Comparison of ENCODE assay signal across 13 cellular contexts in the genomic region with DNA sequence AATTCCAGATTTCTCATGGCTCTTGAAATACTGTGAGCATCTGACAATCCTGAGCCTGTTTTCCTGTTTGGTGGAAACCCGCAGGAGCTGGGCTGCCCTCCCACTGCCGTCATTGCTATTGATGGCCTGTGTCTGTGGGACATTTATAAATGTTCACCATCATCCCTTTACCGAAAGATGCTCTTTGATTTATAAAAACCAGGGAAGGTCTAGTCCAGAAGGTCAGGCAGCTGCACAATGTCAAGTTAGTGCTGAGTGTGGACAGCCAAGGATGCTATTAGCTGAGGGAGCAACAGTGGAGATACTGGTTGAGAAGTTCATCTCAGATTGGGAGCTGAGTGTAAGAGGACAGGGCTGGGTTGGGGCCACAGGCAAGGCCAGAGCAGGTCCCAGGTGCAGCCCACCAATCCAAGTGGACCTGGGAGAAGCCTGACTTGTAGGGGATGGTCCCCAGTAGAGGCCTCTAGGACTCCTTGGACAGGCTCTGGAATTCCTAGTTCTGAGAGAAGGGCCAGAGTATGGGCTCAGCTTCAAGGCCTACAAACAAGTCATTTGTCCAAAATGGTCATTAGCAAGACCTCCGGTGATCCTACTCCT.
"Had no signal": no experiment of that assay in that cellular context is flagged by ENCODE, and none has a peak within 500 bp of the region (broad histone marks: within the 10 kb centered on the region; RNA-seq: fewer than 3 reads in every experiment).

No MANE protein-coding gene starts in this region.

- H3K4me3 Mint-ChIP-seq: activated CD8-positive, alpha-beta T cell treated with anti-CD3 and anti-CD28 coated beads for 36 hours; activated naive CD4-positive, alpha-beta T cell treated with anti-CD3 and anti-CD28 coated beads, Interleukin-2, amount 10 ng/mL, durations not matched to agents 7 days and 5 days; stimulated activated naive CD8-positive, alpha-beta T cell treated with anti-CD3 and anti-CD28 coated beads, Interleukin-15, Interleukin-2, amounts not matched to agents 100 ng/mL and 50 ng/mL, for 24 hours had no signal

- DNase-seq: activated CD4-positive, alpha-beta T cell treated with anti-CD3 and anti-CD28 coated beads for 4 hours; activated CD8-positive, alpha-beta T cell treated with anti-CD3 and anti-CD28 coated beads for 36 hours; activated naive CD4-positive, alpha-beta T cell treated with anti-CD3 and anti-CD28 coated beads, Interleukin-2, amount 10 ng/mL, durations not matched to agents 7 days and 5 days; activated T-cell treated with anti-CD3 and anti-CD28 coated beads for 4 hours; esophagus squamous epithelium; foreskin melanocyte; stimulated activated CD4-positive, alpha-beta T cell treated with anti-CD3 and anti-CD28 coated beads, Interleukin-12 subunit alpha, Interleukin-12 subunit beta, amount 100 ng/mL, for 4 hours; thyroid gland; WERI-Rb-1 had no signal

- H3K27me3 ChIP-seq: esophagus squamous epithelium, thyroid gland had no signal

- H3K27ac ChIP-seq: WERI-Rb-1 had no signal

- H3K27ac Mint-ChIP-seq: activated CD8-positive, alpha-beta T cell treated with anti-CD3 and anti-CD28 coated beads for 36 hours; activated naive CD4-positive, alpha-beta T cell treated with anti-CD3 and anti-CD28 coated beads, Interleukin-2, amount 10 ng/mL, durations not matched to agents 7 days and 5 days; activated T-helper 2 cell treated with anti-CD3 and anti-CD28 coated beads, Interferon-gamma antibody, Interleukin-2, Interleukin-4, amounts not matched to agents 10 μg/mL and 5 μg/mL and 100 μg/mL, durations not matched to agents 14 hours and 24 hours and 36 hours; stimulated activated naive CD8-positive, alpha-beta T cell treated with anti-CD3 and anti-CD28 coated beads, Interleukin-15, Interleukin-2, amounts not matched to agents 100 ng/mL and 50 ng/mL, for 24 hours had no signal

- H3K27me3 Mint-ChIP-seq: activated naive CD4-positive, alpha-beta T cell treated with anti-CD3 and anti-CD28 coated beads, Interleukin-2, amount 10 ng/mL, durations not matched to agents 7 days and 5 days had no signal

- H3K36me3 ChIP-seq: esophagus squamous epithelium, thyroid gland, WERI-Rb-1 had no signal

- H3K4me1 ChIP-seq: esophagus squamous epithelium, thyroid gland had no signal

- H3K36me3 Mint-ChIP-seq: activated naive CD4-positive, alpha-beta T cell treated with anti-CD3 and anti-CD28 coated beads, Interleukin-2, amount 10 ng/mL, durations not matched to agents 7 days and 5 days had no signal

- H3K4me1 Mint-ChIP-seq: activated naive CD4-positive, alpha-beta T cell treated with anti-CD3 and anti-CD28 coated beads, Interleukin-2, amount 10 ng/mL, durations not matched to agents 7 days and 5 days had no signal

- H3K9me3 Mint-ChIP-seq: activated naive CD4-positive, alpha-beta T cell treated with anti-CD3 and anti-CD28 coated beads, Interleukin-2, amount 10 ng/mL, durations not matched to agents 7 days and 5 days had no signal

- ATAC-seq: activated CD8-positive, alpha-beta T cell treated with anti-CD3 and anti-CD28 coated beads for 36 hours; left lobe of liver; sciatic nerve had no signal

- H3K4me3 ChIP-seq: esophagus squamous epithelium, thyroid gland had no signal

- H3K9me3 ChIP-seq: esophagus squamous epithelium, thyroid gland had no signal
